Comparison of ENCODE assay signal across 2 cellular contexts in genomic region chrX:143642426-143642825, GRCh38.
TF ChIP-seq lines count a peak whose summit lies in the region.

No MANE protein-coding gene starts in this region.

TF ChIP-seq in A549, 52 proteins besides CTCF, POLR2A, EP300 and RAD21 (continued from another document):
- TF ChIP-seq, protein P1, sequence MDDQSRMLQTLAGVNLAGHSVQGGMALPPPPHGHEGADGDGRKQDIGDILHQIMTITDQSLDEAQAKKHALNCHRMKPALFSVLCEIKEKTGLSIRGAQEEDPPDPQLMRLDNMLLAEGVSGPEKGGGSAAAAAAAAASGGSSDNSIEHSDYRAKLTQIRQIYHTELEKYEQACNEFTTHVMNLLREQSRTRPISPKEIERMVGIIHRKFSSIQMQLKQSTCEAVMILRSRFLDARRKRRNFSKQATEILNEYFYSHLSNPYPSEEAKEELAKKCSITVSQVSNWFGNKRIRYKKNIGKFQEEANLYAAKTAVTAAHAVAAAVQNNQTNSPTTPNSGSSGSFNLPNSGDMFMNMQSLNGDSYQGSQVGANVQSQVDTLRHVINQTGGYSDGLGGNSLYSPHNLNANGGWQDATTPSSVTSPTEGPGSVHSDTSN (IDR thresholded peaks at IDR 0.05), result no peak
- TF ChIP-seq SMC3 (IDR thresholded peaks at IDR 0.05), result no peak
- TF ChIP-seq, protein P2, sequence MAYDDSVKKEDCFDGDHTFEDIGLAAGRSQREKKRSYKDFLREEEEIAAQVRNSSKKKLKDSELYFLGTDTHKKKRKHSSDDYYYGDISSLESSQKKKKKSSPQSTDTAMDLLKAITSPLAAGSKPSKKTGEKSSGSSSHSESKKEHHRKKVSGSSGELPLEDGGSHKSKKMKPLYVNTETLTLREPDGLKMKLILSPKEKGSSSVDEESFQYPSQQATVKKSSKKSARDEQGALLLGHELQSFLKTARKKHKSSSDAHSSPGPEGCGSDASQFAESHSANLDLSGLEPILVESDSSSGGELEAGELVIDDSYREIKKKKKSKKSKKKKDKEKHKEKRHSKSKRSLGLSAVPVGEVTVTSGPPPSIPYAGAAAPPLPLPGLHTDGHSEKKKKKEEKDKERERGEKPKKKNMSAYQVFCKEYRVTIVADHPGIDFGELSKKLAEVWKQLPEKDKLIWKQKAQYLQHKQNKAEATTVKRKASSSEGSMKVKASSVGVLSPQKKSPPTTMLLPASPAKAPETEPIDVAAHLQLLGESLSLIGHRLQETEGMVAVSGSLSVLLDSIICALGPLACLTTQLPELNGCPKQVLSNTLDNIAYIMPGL (CRISPR knock-in tag; IDR thresholded peaks at IDR 0.05; ENCODE audit: borderline replicate concordance), result no peak

TF ChIP-seq in GM23338, 12 proteins besides CTCF, POLR2A, EP300 and RAD21 (continued from another document):
- no peak for TF ChIP-seq REST (IDR thresholded peaks at IDR 0.05; ENCODE audit: unreplicated experiment)
